In genomic region chr1:223683586-223684487, GRCh38 we compare ENCODE assay signal across 9 cellular contexts.
DNase-seq lines count a peak whose midpoint lies in the region; ATAC-seq and TF ChIP-seq lines count a peak whose summit lies in the region.
"Had no signal": no experiment of that assay in that cellular context is flagged by ENCODE, and none has a peak within 500 bp of the region (broad histone marks: within the 10 kb centered on the region; RNA-seq: fewer than 3 reads in every experiment).

No MANE protein-coding gene starts in this region.

- no peaks in the 10 kb centered on the region for H3K27me3 ChIP-seq in brain microvascular endothelial cell (replicated peaks)
- H3K27me3 ChIP-seq: BLaER1 treated with 17β-estradiol and CSF1 and Interleukin-3, amounts not matched to agents 10 nM and 100 nM had no signal

- no peak for ATAC-seq in HG02870 (IDR thresholded peaks at IDR 0.05; ENCODE audit: unreplicated experiment)

- in situ Hi-C loops in brain microvascular endothelial cell (cut with HindIII; ENCODE audit: low pct_ligation_motif_present, low sequenced_read_pairs) = no loop called here

- H3K27ac ChIP-seq in brain microvascular endothelial cell = no peak overlapping the region
- H3K27ac ChIP-seq: BLaER1 treated with 17β-estradiol and CSF1 and Interleukin-3, amounts not matched to agents 10 nM and 100 nM had no signal

- peak; percentile 30 for DNase-seq in NOMO-1 treated with DMSO at 0.1 percent for 48 hours (lab: John Stamatoyannopoulos, UW; ENCODE audit: unreplicated experiment)
- no peak for DNase-seq in NOMO-1 treated with dmso at 0.1 percent for 144 hours (lab: John Stamatoyannopoulos, UW; ENCODE audit: unreplicated experiment)
- peak; percentile 38 for DNase-seq in NCI-H1417 treated with DMSO at 0.1 percent for 48 hours (lab: John Stamatoyannopoulos, UW)
- DNase-seq in T-helper 1 cell = peak in 3 of 5 donors; percentile 9 to 53 (median 26)
- DNase-seq in brain microvascular endothelial cell = peak; percentile 74
- peak; percentile 90 for DNase-seq in kidney tubule cell (ENCODE audit: low spot score)
- peak in 2 of 3 experiments; percentile 22 to 33 for DNase-seq in stimulated activated CD4-positive, alpha-beta T cell treated with anti-CD3 and anti-CD28 coated beads, TNF-alpha, amount 100 ng/mL, for 4 hours (ENCODE audit: low read depth in 3 of 3)

- no peaks in the 10 kb centered on the region for H3K36me3 ChIP-seq in brain microvascular endothelial cell (replicated peaks)
- H3K36me3 ChIP-seq: BLaER1 treated with 17β-estradiol and CSF1 and Interleukin-3, amounts not matched to agents 10 nM and 100 nM had no signal

- peak; percentile 81 for TF ChIP-seq CTCF in brain microvascular endothelial cell (IDR thresholded peaks at IDR 0.05; ENCODE audit: low read depth, low read length, missing control alignments)

- H3K4me3 ChIP-seq in brain microvascular endothelial cell (ENCODE audit: low read depth, low read length) = no peak overlapping the region
- H3K4me3 ChIP-seq: BLaER1 treated with 17β-estradiol and CSF1 and Interleukin-3, amounts not matched to agents 10 nM and 100 nM had no signal
